In genomic region chr4:163164591-163164990, GRCh38 we compare ENCODE assay signal across 9 cellular contexts. TPM values are rescaled to one million over a fixed set of nuclear protein-coding genes. Genes with fewer than 3 reads are reported as not detected.
DNase-seq lines count a peak whose midpoint lies in the region; ATAC-seq and TF ChIP-seq lines count a peak whose summit lies in the region.
"Had no signal": no experiment of that assay in that cellular context is flagged by ENCODE, and none has a peak within 500 bp of the region (broad histone marks: within the 10 kb centered on the region; RNA-seq: fewer than 3 reads in every experiment).

No MANE protein-coding gene starts in this region.

- H3K9me3 ChIP-seq in iPS-18a (ENCODE audit: control insufficient read depth, low read depth, low read length) (no peaks in the 10 kb centered on the region), tibial artery (no peaks in the 10 kb centered on the region)

- no peak for DNase-seq in activated naive CD4-positive, alpha-beta T cell treated with anti-CD3 and anti-CD28 coated beads for 36 hours
- no peak for DNase-seq in activated naive CD4-positive, alpha-beta T cell (lab: John Stamatoyannopoulos, UW)
- DNase-seq in activated CD4-positive, alpha-beta memory T cell treated with anti-CD3 and anti-CD28 coated beads, Interleukin-2, amount 10 ng/mL, durations not matched to agents 7 days and 5 days, result no peak
- DNase-seq in tibial artery, result no peak
- DNase-seq in hippocampal formation (lab: John Stamatoyannopoulos, UW), result no peak
- DNase-seq: activated CD4-positive, alpha-beta T cell treated with anti-CD3 and anti-CD28 coated beads, Interleukin-2, amount 50 U/mL, for 1 hour had no signal

- no peaks in the 10 kb centered on the region for H3K9me3 Mint-ChIP-seq in activated naive CD4-positive, alpha-beta T cell treated with anti-CD3 and anti-CD28 coated beads for 36 hours
- no peaks in the 10 kb centered on the region for H3K9me3 Mint-ChIP-seq in activated CD4-positive, alpha-beta memory T cell treated with anti-CD3 and anti-CD28 coated beads, Interleukin-2, amount 10 ng/mL, durations not matched to agents 7 days and 5 days

- H3K27me3 Mint-ChIP-seq in activated naive CD4-positive, alpha-beta T cell treated with anti-CD3 and anti-CD28 coated beads for 36 hours (ENCODE audit: low read depth), result no peaks in the 10 kb centered on the region
- H3K27me3 Mint-ChIP-seq in activated CD4-positive, alpha-beta memory T cell treated with anti-CD3 and anti-CD28 coated beads, Interleukin-2, amount 10 ng/mL, durations not matched to agents 7 days and 5 days, result no peaks in the 10 kb centered on the region

- peaks cover 37% of the 10 kb centered on the region for H3K36me3 Mint-ChIP-seq in activated naive CD4-positive, alpha-beta T cell treated with anti-CD3 and anti-CD28 coated beads for 36 hours (ENCODE audit: low read depth)
- peaks cover 32% of the 10 kb centered on the region for H3K36me3 Mint-ChIP-seq in activated CD4-positive, alpha-beta memory T cell treated with anti-CD3 and anti-CD28 coated beads, Interleukin-2, amount 10 ng/mL, durations not matched to agents 7 days and 5 days (ENCODE audit: low read depth)

- TF ChIP-seq CTCF in tibial artery (IDR thresholded peaks at IDR 0.05), result no peak

- intact Hi-C loops in activated naive CD4-positive, alpha-beta T cell treated with anti-CD3 and anti-CD28 coated beads for 36 hours (cut with micrococcal nuclease), result loop anchor here (10.0 kb wide), 1 partner anchor 500 kb away; no protein-coding TSS in a partner anchor
- intact Hi-C loops in tibial artery (cut with DNase I; ENCODE audit: low total_unique reads), result loop anchor here (10.0 kb wide), 1 partner anchor 170 kb away; the partner anchor contains the start of gene NPY1R

- H3K9ac ChIP-seq in iPS-18a (ENCODE audit: low read length), result no peak overlapping the region

- POLR2A ChIA-PET in activated CD4-positive, alpha-beta memory T cell treated with anti-CD3 and anti-CD28 coated beads, Interleukin-2, amount 10 ng/mL, durations not matched to agents 7 days and 5 days (lab: Charles Lee), result no interaction called here

- CTCF ChIA-PET in activated naive CD4-positive, alpha-beta T cell treated with anti-CD3 and anti-CD28 coated beads for 36 hours (lab: Charles Lee), result interaction anchor here (0.7 kb wide), 1 partner anchor 26 kb away, joined by 5 read pairs; no protein-coding TSS in a partner anchor
- CTCF ChIA-PET in activated CD4-positive, alpha-beta memory T cell treated with anti-CD3 and anti-CD28 coated beads, Interleukin-2, amount 10 ng/mL, durations not matched to agents 7 days and 5 days (lab: Charles Lee), result interaction anchor here (1.0 kb wide), 1 partner anchor 515 kb away, joined by 3 read pairs; no protein-coding TSS in a partner anchor

- H3K4me1 Mint-ChIP-seq in activated naive CD4-positive, alpha-beta T cell treated with anti-CD3 and anti-CD28 coated beads for 36 hours (ENCODE audit: low read depth), result peaks cover 55% of the 10 kb centered on the region
- peaks cover 42% of the 10 kb centered on the region for H3K4me1 Mint-ChIP-seq in activated CD4-positive, alpha-beta memory T cell treated with anti-CD3 and anti-CD28 coated beads, Interleukin-2, amount 10 ng/mL, durations not matched to agents 7 days and 5 days

- peaks cover 10% of the 10 kb centered on the region for H3K4me1 ChIP-seq in iPS-18a (ENCODE audit: control insufficient read depth, low read depth, low read length)
- peaks cover 0 to 53% (median 17%) of the 10 kb centered on the region in 4 donors for H3K4me1 ChIP-seq in tibial artery

- H3K36me3 ChIP-seq in iPS-18a (ENCODE audit: control insufficient read depth, low read depth, low read length) (peaks cover 34% of the 10 kb centered on the region), tibial artery (peaks cover 0 to 25% (median 0%) of the 10 kb centered on the region in 3 donors)

- H3K27ac ChIP-seq in iPS-18a (ENCODE audit: low read length) (no peak overlapping the region), tibial artery (peak overlapping the region; percentile 39 to 92)

- peak overlapping the region; percentile 95 for H3K4me3 ChIP-seq in iPS-18a (ENCODE audit: low read length)
- peak overlapping the region; percentile 78 to 81 for H3K4me3 ChIP-seq in tibial artery

- H3K27me3 ChIP-seq in iPS-18a (ENCODE audit: control insufficient read depth, insufficient read depth, low read length), result no peaks in the 10 kb centered on the region
- H3K27me3 ChIP-seq in tibial artery, result no peaks in the 10 kb centered on the region

- ATAC-seq in HG03469 (IDR thresholded peaks at IDR 0.05; ENCODE audit: unreplicated experiment) (no peak), GM19023 (IDR thresholded peaks at IDR 0.05; ENCODE audit: unreplicated experiment) (no peak)

- peak overlapping the region; percentile 86 for H3K4me3 Mint-ChIP-seq in activated naive CD4-positive, alpha-beta T cell treated with anti-CD3 and anti-CD28 coated beads for 36 hours
- H3K4me3 Mint-ChIP-seq in activated CD4-positive, alpha-beta memory T cell treated with anti-CD3 and anti-CD28 coated beads, Interleukin-2, amount 10 ng/mL, durations not matched to agents 7 days and 5 days, result peak overlapping the region; percentile 91

- no peak overlapping the region for H3K27ac Mint-ChIP-seq in activated naive CD4-positive, alpha-beta T cell treated with anti-CD3 and anti-CD28 coated beads for 36 hours
- H3K27ac Mint-ChIP-seq in activated CD4-positive, alpha-beta memory T cell treated with anti-CD3 and anti-CD28 coated beads, Interleukin-2, amount 10 ng/mL, durations not matched to agents 7 days and 5 days, result no peak overlapping the region

RNA-seq across cellular contexts. Expression of gene NAF1, which starts 2.1 kb away (rescaled TPM):
- total RNA-seq in activated naive CD4-positive, alpha-beta T cell treated with anti-CD3 and anti-CD28 coated beads for 36 hours, result 10 to 100 TPM; 20.1 to 20.4 TPM
- total RNA-seq in activated CD4-positive, alpha-beta memory T cell treated with anti-CD3 and anti-CD28 coated beads, Interleukin-2, amount 10 ng/mL, durations not matched to agents 7 days and 5 days, result 10 to 100 TPM; 10.7 to 13.7 TPM
